In genomic region chr10:33199731-33200130, GRCh38 we compare ENCODE assay signal across 18 cellular contexts.
A peak's percentile ranks its signal among the peaks of the same experiment; 100 is the strongest.
DNase-seq lines count a peak whose midpoint lies in the region; ATAC-seq and TF ChIP-seq lines count a peak whose summit lies in the region.
"Had no signal": no experiment of that assay in that cellular context is flagged by ENCODE, and none has a peak within 500 bp of the region (broad histone marks: within the 10 kb centered on the region; RNA-seq: fewer than 3 reads in every experiment).

No MANE protein-coding gene starts in this region.

- no peak overlapping the region for H2BK5ac ChIP-seq in mesenchymal stem cell (ENCODE audit: low read depth, low read length, poor library complexity, severe bottlenecking)

- H3K4ac ChIP-seq in mesenchymal stem cell (ENCODE audit: low read depth in 1 of 2, low read length in 2 of 2): no peak overlapping the region

- ATAC-seq in Panc1 (peak; percentile 33; the same call in 1 of the 2 replicates), GM19467 (IDR thresholded peaks at IDR 0.05; ENCODE audit: unreplicated experiment) (no peak), HG02870 (IDR thresholded peaks at IDR 0.05; ENCODE audit: unreplicated experiment) (no peak)
- ATAC-seq: T-cell had no signal

- H3K14ac ChIP-seq in mesenchymal stem cell (ENCODE audit: low read length in 2 of 2): no peak overlapping the region

- H4K91ac ChIP-seq in mesenchymal stem cell (ENCODE audit: low read length): no peak overlapping the region

- POLR2A ChIA-PET in Panc1 (lab: Charles Lee): no interaction called here

- H3K4me2 ChIP-seq in mesenchymal stem cell (ENCODE audit: low read length, poor library complexity, severe bottlenecking): no peak overlapping the region
- H3K4me2 ChIP-seq: SK-N-SH had no signal

- no peak overlapping the region for H3K9ac ChIP-seq in mesenchymal stem cell (ENCODE audit: low read length)
- H3K9ac ChIP-seq: SK-N-SH had no signal

- H3K4me1 ChIP-seq in BE2C: peaks cover 9% of the 10 kb centered on the region
- peaks cover 44% of the 10 kb centered on the region for H3K4me1 ChIP-seq in Panc1 (ENCODE audit: control insufficient read depth, insufficient read depth, low read length)
- H3K4me1 ChIP-seq in mesenchymal stem cell (ENCODE audit: control insufficient read depth, insufficient read depth, low read depth, low read length): peaks cover 9% of the 10 kb centered on the region

- no peak overlapping the region for H3K23ac ChIP-seq in mesenchymal stem cell (ENCODE audit: low read length in 2 of 2)

- no peak overlapping the region for H2BK15ac ChIP-seq in mesenchymal stem cell (ENCODE audit: low read depth, poor library complexity, severe bottlenecking)

- no peak overlapping the region for H4K8ac ChIP-seq in mesenchymal stem cell (ENCODE audit: low read length)

- H3K27ac ChIP-seq in Panc1 (ENCODE audit: low read length): peak overlapping the region; percentile 76
- peak overlapping the region; percentile 30 for H3K27ac ChIP-seq in mesenchymal stem cell (ENCODE audit: low read length, poor library complexity, severe bottlenecking)
- H3K27ac ChIP-seq: HL-60 had no signal

- H2BK120ac ChIP-seq in mesenchymal stem cell (ENCODE audit: low read depth, low read length): no peak overlapping the region

- CTCF ChIA-PET in Panc1 (lab: Charles Lee): no interaction called here

- H2BK12ac ChIP-seq in mesenchymal stem cell (ENCODE audit: low read length in 2 of 2): no peak overlapping the region

- no peak for TF ChIP-seq CTCF in BE2C (IDR thresholded peaks at IDR 0.05; ENCODE audit: low read depth, low read length)
- TF ChIP-seq CTCF in Panc1 (IDR thresholded peaks at IDR 0.05): no peak

- no peaks in the 10 kb centered on the region for H3K27me3 ChIP-seq in BE2C
- no peaks in the 10 kb centered on the region for H3K27me3 ChIP-seq in Panc1 (ENCODE audit: control insufficient read depth, insufficient read depth, low read length)
- H3K27me3 ChIP-seq in mesenchymal stem cell (ENCODE audit: control insufficient read depth in 1 of 2, insufficient read depth in 1 of 2, low read length in 2 of 2): no peaks in the 10 kb centered on the region

- DNase-seq in BE2C (peak; percentile 34), HCEC 1CT (peak; percentile 27), Panc1 (ENCODE audit: low read depth, low spot score) (no peak), mesenchymal stem cell (no peak), RPMI8226 (no peak), GM19240 (ENCODE audit: insufficient read length, low spot score) (no peak)
- DNase-seq: COR-L47, NCI-H1048, NCI-H1436, NCI-H1930, NCI-H446 treated with DMSO at 0.1 percent for 48 hours, NCI-H748 treated with DMSO at 0.1 percent for 48 hours, SHP77 treated with DMSO at 0.1 percent for 48 hours, SK-N-SH, T-cell had no signal

- no peak overlapping the region for H3K18ac ChIP-seq in mesenchymal stem cell (ENCODE audit: low read depth in 1 of 2, low read length in 2 of 2)

- intact Hi-C loops in Panc1 (cut with micrococcal nuclease; ENCODE audit: unreplicated experiment): no loop called here

- in situ Hi-C loops in Panc1 (cut with HindIII; ENCODE audit: low pct_unique_long_range_greater_than_20kb, low sequenced_read_pairs): no loop called here

- H3K36me3 ChIP-seq in BE2C: peaks cover 32% of the 10 kb centered on the region
- peaks cover 2% of the 10 kb centered on the region for H3K36me3 ChIP-seq in Panc1 (ENCODE audit: control insufficient read depth, insufficient read depth, low read length)
- peaks cover 10 to 89% of the 10 kb centered on the region in 2 experiments for H3K36me3 ChIP-seq in mesenchymal stem cell (ENCODE audit: control insufficient read depth in 1 of 2, insufficient read depth in 2 of 2, low read depth in 1 of 2, low read length in 2 of 2)

- BruUV-seq in Panc1 (replicated peaks; lab: Mats Ljungman, UMichigan): no TSS peak

- H3K9me3 ChIP-seq in BE2C: no peaks in the 10 kb centered on the region
- no peaks in the 10 kb centered on the region for H3K9me3 ChIP-seq in Panc1 (ENCODE audit: control insufficient read depth, insufficient read depth, low read depth, low read length)
- no peaks in the 10 kb centered on the region for H3K9me3 ChIP-seq in mesenchymal stem cell (ENCODE audit: control insufficient read depth, low read length)
- H3K9me3 ChIP-seq: SK-N-SH had no signal

- peak overlapping the region; percentile 33 for H2AK5ac ChIP-seq in mesenchymal stem cell (ENCODE audit: low read length, severe bottlenecking)

- 57% methylated on average over 2 of the region's 2 CpGs for WGBS in mesenchymal stem cell

- peaks cover 4% of the 10 kb centered on the region for H3K79me1 ChIP-seq in mesenchymal stem cell (replicated peaks; ENCODE audit: low read length, poor library complexity, severe bottlenecking)

- H2AFZ ChIP-seq in mesenchymal stem cell (ENCODE audit: low read depth, low read length): no peak overlapping the region

- no peak overlapping the region for H3K4me3 ChIP-seq in BE2C (ENCODE audit: low read depth, low read length)
- no peak overlapping the region for H3K4me3 ChIP-seq in Panc1 (ENCODE audit: low read depth in 2 of 2, low read length in 2 of 2)
- no peak overlapping the region for H3K4me3 ChIP-seq in mesenchymal stem cell (ENCODE audit: insufficient read depth in 1 of 2, low read depth in 1 of 2, low read length in 2 of 2)

Comparison
In these comparisons a context has a peak if more than half of its experiments do, and no peak if none do; other contexts are left out.
1. DNase-seq: peak in BE2C (single experiment) and HCEC 1CT (single experiment); none in Panc1 (single experiment), mesenchymal stem cell (single experiment), RPMI8226 (single experiment) and GM19240 (single experiment).